In the genomic region with DNA sequence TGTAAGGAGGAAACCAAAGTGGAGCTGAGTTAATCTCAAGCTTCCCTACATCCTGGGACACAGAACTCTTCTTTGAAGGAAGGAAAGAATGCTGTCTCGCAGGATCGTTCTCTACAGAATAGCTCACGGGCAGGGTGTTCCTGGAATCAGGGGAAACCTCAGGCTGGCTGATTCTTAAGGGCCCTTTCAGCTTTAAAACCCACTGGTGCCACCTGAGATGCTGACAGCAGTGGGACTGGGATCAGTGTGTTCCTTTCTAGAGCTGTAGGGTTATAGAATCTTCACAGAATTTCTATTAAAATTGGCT, we compare ENCODE assay signal across 18 cellular contexts. TPM values are rescaled to one million over a fixed set of nuclear protein-coding genes. Genes with fewer than 3 reads are reported as not detected.
DNase-seq lines count a peak whose midpoint lies in the region; ATAC-seq, FAIRE-seq and TF ChIP-seq lines count a peak whose summit lies in the region.
"Had no signal": no experiment of that assay in that cellular context is flagged by ENCODE, and none has a peak within 500 bp of the region (broad histone marks: within the 10 kb centered on the region; RNA-seq: fewer than 3 reads in every experiment).

No MANE protein-coding gene starts in this region.

- H3K9me3 ChIP-seq in HUES48 (ENCODE audit: control insufficient read depth, insufficient read depth, low read length) = no peaks in the 10 kb centered on the region
- H3K9me3 ChIP-seq: BE2C had no signal

- H3K4me3 ChIP-seq in HUES48 (ENCODE audit: low read depth, low read length) (no peak overlapping the region), bronchial epithelial cell (ENCODE audit: low read depth, low read length) (no peak overlapping the region)

- peaks cover 35% of the 10 kb centered on the region for H3K4me1 Mint-ChIP-seq in nephron progenitor cell
- H3K4me1 Mint-ChIP-seq: CD4-positive, alpha-beta memory T cell had no signal

- ATAC-seq in GM21737 (IDR thresholded peaks at IDR 0.05; ENCODE audit: unreplicated experiment) = no peak
- no peak for ATAC-seq in GM21515 (IDR thresholded peaks at IDR 0.05; ENCODE audit: unreplicated experiment)
- ATAC-seq in HG02588 (IDR thresholded peaks at IDR 0.05; ENCODE audit: unreplicated experiment) = no peak
- ATAC-seq: HCT116 had no signal

- peak overlapping the region; percentile 56 for H3K27ac ChIP-seq in HUES48 (ENCODE audit: low read depth, low read length)
- H3K27ac ChIP-seq: C4-2B had no signal

- H3K4me3 Mint-ChIP-seq in nephron progenitor cell = no peak overlapping the region
- H3K4me3 Mint-ChIP-seq: CD4-positive, alpha-beta memory T cell had no signal

- H3K9ac ChIP-seq in HUES48 (ENCODE audit: low read depth, low read length) = no peak overlapping the region

- FAIRE-seq in bronchial epithelial cell (lab: Jason Lieb, UNC) = peak; percentile 13
- FAIRE-seq: A204.1, G401.6, GM12892, GM19239, HTR-8/SVneo had no signal

- TF ChIP-seq CTCF in bronchial epithelial cell (IDR thresholded peaks at IDR 0.05; ENCODE audit: insufficient read depth, low read length, severe bottlenecking) = no peak
- TF ChIP-seq CTCF in nephron progenitor cell (IDR thresholded peaks at IDR 0.05) = no peak

- H3K4me1 ChIP-seq in HUES48 (ENCODE audit: control insufficient read depth, insufficient read depth, low read length) = peaks cover 4% of the 10 kb centered on the region; the same call in 1 of the 2 replicates

- no peaks in the 10 kb centered on the region for H3K27me3 Mint-ChIP-seq in nephron progenitor cell (ENCODE audit: low read depth, poor library complexity)
- H3K27me3 Mint-ChIP-seq: CD4-positive, alpha-beta memory T cell had no signal

- H3K27ac Mint-ChIP-seq in nephron progenitor cell = peak overlapping the region; percentile 51

- H3K36me3 ChIP-seq in HUES48 (ENCODE audit: control insufficient read depth, insufficient read depth, low read length) = peaks cover 32% of the 10 kb centered on the region
- peaks cover 31% of the 10 kb centered on the region for H3K36me3 ChIP-seq in bronchial epithelial cell (ENCODE audit: control insufficient read depth, insufficient read depth, low read length)

- H3K9me3 Mint-ChIP-seq in nephron progenitor cell = no peaks in the 10 kb centered on the region
- H3K9me3 Mint-ChIP-seq: CD4-positive, alpha-beta memory T cell had no signal

- DNase-seq in bronchial epithelial cell (ENCODE audit: low read depth) (no peak), nephron progenitor cell (no peak), foreskin melanocyte (no peak)
- DNase-seq: BE2C; CD4-positive, alpha-beta memory T cell; DMS79; KBM-7 had no signal

- no peaks in the 10 kb centered on the region for H3K27me3 ChIP-seq in HUES48 (ENCODE audit: control insufficient read depth, insufficient read depth, low read length)
- H3K27me3 ChIP-seq in bronchial epithelial cell (ENCODE audit: control insufficient read depth, insufficient read depth, low read length) = no peaks in the 10 kb centered on the region
- H3K27me3 ChIP-seq: BE2C had no signal

- peaks cover 49% of the 10 kb centered on the region for H3K36me3 Mint-ChIP-seq in nephron progenitor cell (ENCODE audit: low read depth)

RNA-seq across cellular contexts. Expression of a gene that starts 47.8 kb away (rescaled TPM):
- 32.4 and 32.6 TPM in 2 replicates for total RNA-seq in bronchial epithelial cell

RNA-seq across cellular contexts. Expression of a gene that starts 48.1 kb away (rescaled TPM):
- total RNA-seq in bronchial epithelial cell = 33.5 and 36.9 TPM in 2 replicates

RNA-seq across cellular contexts. Expression of a gene that starts 48.1 kb away (rescaled TPM):
- total RNA-seq in bronchial epithelial cell = 20.8 and 22.9 TPM in 2 replicates

RNA-seq across cellular contexts. Expression of a gene that starts 48.4 kb away (rescaled TPM):
- 14.3 and 16.1 TPM in 2 replicates for total RNA-seq in bronchial epithelial cell
